ENCODE assay signal across 27 cellular contexts in genomic region chr7:6487184-6487545, GRCh38.
"Had no signal": no experiment of that assay in that cellular context is flagged by ENCODE, and none has a peak within 500 bp of the region (broad histone marks: within the 10 kb centered on the region; RNA-seq: fewer than 3 reads in every experiment).

No MANE protein-coding gene starts in this region.

- FAIRE-seq: islet of Langerhans, keratinocyte had no signal

- DNase-seq: cerebellar nuclear complex; colonic mucosa; cortex of kidney; dermis blood vessel endothelial cell; dorsolateral prefrontal cortex; effector CD4-positive, alpha-beta T cell; effector memory CD4-positive, alpha-beta T cell; erythroblast; esophagus squamous epithelium; foreskin fibroblast; foreskin melanocyte; gastrocnemius medialis; glutamatergic neuron; head of caudate nucleus; heart right ventricle; hippocampal formation; left cardiac atrium; left lung; left ventricle myocardium superior; lower lobe of right lung; mesenchymal stem cell; mucosa of descending colon had no signal

- H3K4me3 Mint-ChIP-seq: mesothelial cell of epicardium had no signal

- H3K27ac ChIP-seq: colonic mucosa, dorsolateral prefrontal cortex, epithelial cell of prostate, esophagus squamous epithelium, gastrocnemius medialis, heart right ventricle, left lung, lower lobe of right lung had no signal

- H3K9me3 ChIP-seq: colonic mucosa, gastrocnemius medialis, mucosa of descending colon had no signal

- H3K27me3 ChIP-seq: colonic mucosa, dorsolateral prefrontal cortex, esophagus squamous epithelium, gastrocnemius medialis, heart right ventricle, left lung had no signal

- ATAC-seq: esophagus mucosa, gastrocnemius medialis, heart right ventricle, left cardiac atrium, left lung, left ventricle myocardium superior, lower lobe of right lung, mucosa of descending colon had no signal

- H3K27ac Mint-ChIP-seq: mesothelial cell of epicardium had no signal
